8 cellular contexts compared by ENCODE assay signal in the genomic region with DNA sequence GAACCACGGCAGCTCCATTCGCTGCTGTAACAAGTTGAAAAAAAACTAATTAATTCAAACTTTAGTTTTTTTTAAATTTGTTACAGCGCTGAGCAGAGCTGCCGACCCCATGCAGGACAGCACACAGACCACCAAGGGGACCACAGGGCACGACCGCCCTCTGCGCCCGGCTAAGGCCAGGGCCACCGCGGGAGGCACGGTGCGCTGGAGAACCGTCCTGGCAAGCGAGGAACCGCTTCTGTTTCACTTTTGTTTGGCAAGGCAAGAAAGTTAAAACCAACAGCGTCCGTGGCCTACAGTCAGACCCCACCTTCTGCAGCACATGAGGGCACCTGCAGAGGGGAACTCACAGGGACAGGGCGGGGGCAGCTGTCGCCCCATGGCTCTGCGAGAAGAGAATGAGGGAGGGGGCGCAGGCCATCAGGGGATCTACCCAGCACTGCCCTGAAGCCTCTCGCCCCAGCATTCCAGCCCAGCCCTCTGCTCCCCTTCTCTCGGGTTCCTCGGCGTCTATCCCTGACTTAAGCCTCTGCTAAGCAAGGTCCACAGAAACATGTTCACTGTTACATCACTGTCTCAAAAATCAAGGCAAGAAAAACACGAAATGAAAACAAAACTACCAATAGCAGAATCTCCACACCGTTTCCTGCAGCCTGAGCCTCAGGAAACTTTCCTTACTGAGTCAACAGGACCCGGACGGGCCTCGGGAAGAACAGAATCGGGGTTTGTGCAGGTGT.
DNase-seq lines count a peak whose midpoint lies in the region; ATAC-seq and TF ChIP-seq lines count a peak whose summit lies in the region.

No MANE protein-coding gene starts in this region.

- DNase-seq in activated CD4-positive, alpha-beta T cell treated with anti-CD3 and anti-CD28 coated beads for 36 hours: peak; percentile 53
- DNase-seq in activated CD4-positive, alpha-beta T cell treated with anti-CD3 and anti-CD28 coated beads for 1 hour: no peak
- DNase-seq in SJSA1 (ENCODE audit: low read depth in 1 of 2, low spot score in 2 of 2) (peak in 1 of 2 experiments; percentile 38), coronary artery (ENCODE audit: low spot score) (peak; percentile 71), NCI-H2227 (lab: John Stamatoyannopoulos, UW; ENCODE audit: unreplicated experiment) (no peak), NCI-H82 (lab: John Stamatoyannopoulos, UW) (no peak)
- no peak for DNase-seq in effector CD4-positive, alpha-beta T cell

- H3K4me3 Mint-ChIP-seq in activated CD4-positive, alpha-beta T cell treated with anti-CD3 and anti-CD28 coated beads for 36 hours: peak overlapping the region; percentile 75
- peak overlapping the region; percentile 32 to 71 (median 65) for H3K4me3 Mint-ChIP-seq in nephron

- no peaks in the 10 kb centered on the region for H3K9me3 ChIP-seq in SJSA1 (replicated peaks)

- CTCF ChIA-PET in activated CD4-positive, alpha-beta T cell treated with anti-CD3 and anti-CD28 coated beads for 36 hours (lab: Charles Lee): interaction anchor here (0.6 to 1.6 kb wide), 3 partner anchors 13 to 237 kb away, joined by 3 read pairs; no protein-coding TSS in a partner anchor

- H3K27me3 Mint-ChIP-seq in activated CD4-positive, alpha-beta T cell treated with anti-CD3 and anti-CD28 coated beads for 36 hours: no peaks in the 10 kb centered on the region
- no peaks in the 10 kb centered on the region for H3K27me3 Mint-ChIP-seq in nephron (ENCODE audit: low read depth)

- no peaks in the 10 kb centered on the region for H3K36me3 Mint-ChIP-seq in activated CD4-positive, alpha-beta T cell treated with anti-CD3 and anti-CD28 coated beads for 36 hours (ENCODE audit: low read depth)
- peaks cover 33% of the 10 kb centered on the region for H3K36me3 Mint-ChIP-seq in nephron (ENCODE audit: low read depth)

- peak overlapping the region; percentile 56 for H3K27ac ChIP-seq in SJSA1
- peak overlapping the region; percentile 15 to 75 for H3K27ac ChIP-seq in coronary artery

- no peaks in the 10 kb centered on the region for H3K27me3 ChIP-seq in SJSA1 (replicated peaks)

- H3K4me1 Mint-ChIP-seq in activated CD4-positive, alpha-beta T cell treated with anti-CD3 and anti-CD28 coated beads for 36 hours: peaks cover 14% of the 10 kb centered on the region
- H3K4me1 Mint-ChIP-seq in nephron: peaks cover 71% of the 10 kb centered on the region

- TF ChIP-seq CTCF in coronary artery (IDR thresholded peaks at IDR 0.05) (no peak), nephron (IDR thresholded peaks at IDR 0.05; ENCODE audit: unreplicated experiment in 3 of 3) (no peak)

- no peaks in the 10 kb centered on the region for H3K9me3 Mint-ChIP-seq in activated CD4-positive, alpha-beta T cell treated with anti-CD3 and anti-CD28 coated beads for 36 hours (ENCODE audit: low read depth)
- H3K9me3 Mint-ChIP-seq in nephron: no peaks in the 10 kb centered on the region

- peak overlapping the region; percentile 95 for H3K27ac Mint-ChIP-seq in activated CD4-positive, alpha-beta T cell treated with anti-CD3 and anti-CD28 coated beads for 36 hours
- H3K27ac Mint-ChIP-seq in nephron: peak overlapping the region in 2 of 3 experiments; percentile 42 to 65

- H3K4me3 ChIP-seq in SJSA1 (peak overlapping the region; percentile 42), coronary artery (peak overlapping the region; percentile 53)

- intact Hi-C loops in activated CD4-positive, alpha-beta T cell treated with anti-CD3 and anti-CD28 coated beads for 36 hours (cut with DNase I, micrococcal nuclease): no loop called here

- H3K4me1 ChIP-seq in SJSA1 (replicated peaks): peaks cover 3% of the 10 kb centered on the region

- POLR2A ChIA-PET in activated CD4-positive, alpha-beta T cell treated with anti-CD3 and anti-CD28 coated beads for 36 hours (lab: Charles Lee): no interaction called here

- H3K36me3 ChIP-seq in SJSA1: peaks cover 49% of the 10 kb centered on the region

- peak; percentile 79 for ATAC-seq in activated CD4-positive, alpha-beta T cell treated with anti-CD3 and anti-CD28 coated beads for 36 hours

Comparison
In these comparisons a context has a peak if more than half of its experiments do, and no peak if none do; other contexts are left out.
1. DNase-seq: peak in activated CD4-positive, alpha-beta T cell treated with anti-CD3 and anti-CD28 coated beads for 36 hours (single experiment) and coronary artery (single experiment); none in activated CD4-positive, alpha-beta T cell treated with anti-CD3 and anti-CD28 coated beads for 1 hour (single experiment), NCI-H2227 (single experiment), NCI-H82 (single experiment) and effector CD4-positive, alpha-beta T cell (single experiment).